1 cellular context compared by ENCODE assay signal in the genomic region with DNA sequence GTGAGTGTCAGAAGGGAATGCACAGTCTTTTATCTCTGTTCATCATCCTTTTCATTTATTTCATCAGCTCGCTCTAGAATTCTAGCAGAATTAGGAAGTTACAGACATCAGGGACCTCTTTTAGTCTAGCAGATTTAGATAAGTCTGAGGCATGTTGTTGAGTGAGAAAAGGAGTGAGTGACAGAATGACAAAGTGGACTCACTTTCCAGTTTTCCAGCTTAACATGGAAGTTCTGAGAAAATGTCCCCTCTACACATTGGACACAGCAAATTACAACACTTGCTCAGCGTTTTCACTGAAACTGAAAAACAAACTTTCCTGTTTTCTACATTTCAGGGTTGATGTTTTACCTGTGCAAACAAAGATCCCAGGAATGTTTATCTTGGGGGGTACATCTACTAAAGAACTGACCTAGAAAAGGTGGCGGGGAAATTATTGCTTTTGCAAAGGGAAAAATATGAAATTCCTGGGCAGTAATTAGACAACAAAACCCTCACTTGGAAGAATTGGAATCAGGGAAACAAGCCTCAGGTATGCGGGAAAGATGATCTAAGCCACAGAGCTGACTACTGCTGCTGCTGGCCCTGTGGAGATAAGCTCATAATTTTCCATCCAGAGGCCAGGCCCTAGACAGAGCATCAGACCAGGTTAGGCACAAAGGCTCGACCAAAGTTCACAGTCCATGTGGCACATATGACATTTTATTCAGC.
A peak's percentile ranks its signal among the peaks of the same experiment; 100 is the strongest.
TF ChIP-seq lines count a peak whose summit lies in the region.

No MANE protein-coding gene starts in this region.

TF ChIP-seq in HepG2, 621 proteins besides CTCF, POLR2A, EP300 and RAD21 (continued from another document and continues in another):
- TF ChIP-seq IRF9 (CRISPR knock-in tag; IDR thresholded peaks at IDR 0.05; ENCODE audit: borderline replicate concordance) (no peak), CEBPG (CRISPR knock-in tag; IDR thresholded peaks at IDR 0.05) (peak; percentile 70), HOXA3 (CRISPR knock-in tag; IDR thresholded peaks at IDR 0.05) (peak; percentile 44), PHF8 (CRISPR knock-in tag; IDR thresholded peaks at IDR 0.05) (no peak), ZNF264 (CRISPR knock-in tag; IDR thresholded peaks at IDR 0.05) (peak; percentile 84), ARID3A (IDR thresholded peaks at IDR 0.05; ENCODE audit: low read depth, low read length) (peak; percentile 58; the same call in 1 of the 2 replicates), TCF12 (IDR thresholded peaks at IDR 0.05) (no peak), TCF12 (CRISPR knock-in tag; IDR thresholded peaks at IDR 0.05) (no peak), JUNB (CRISPR knock-in tag; IDR thresholded peaks at IDR 0.05; ENCODE audit: borderline replicate concordance) (no peak), FOSL2 (CRISPR knock-in tag; IDR thresholded peaks at IDR 0.05) (peak; percentile 36), ELF3 (CRISPR knock-in tag; IDR thresholded peaks at IDR 0.05) (peak; percentile 42; the same call in 1 of the 2 replicates), BCLAF1 (IDR thresholded peaks at IDR 0.05) (no peak), SPEN (CRISPR knock-in tag; IDR thresholded peaks at IDR 0.05; ENCODE audit: low read depth) (0 out of 2 replicates have a peak, but pooled peaks have one; percentile 20), SP5 (CRISPR knock-in tag; IDR thresholded peaks at IDR 0.05; ENCODE audit: borderline replicate concordance, low read depth) (0 out of 2 replicates have a peak, but pooled peaks have one; percentile 43), SMAD3 (CRISPR knock-in tag; IDR thresholded peaks at IDR 0.05) (0 out of 2 replicates have a peak, but pooled peaks have one; percentile 48), GABPA (IDR thresholded peaks at IDR 0.05; ENCODE audit: low read depth, low read length) (no peak), GABPA (CRISPR knock-in tag; IDR thresholded peaks at IDR 0.05; ENCODE audit: low read depth) (peak; percentile 41; the same call in 1 of the 2 replicates), SALL1 (CRISPR knock-in tag; IDR thresholded peaks at IDR 0.05) (peak; percentile 98), KDM4B (CRISPR knock-in tag; IDR thresholded peaks at IDR 0.05) (peak; percentile 32; the same call in 1 of the 2 replicates), ZNF350 (CRISPR knock-in tag; IDR thresholded peaks at IDR 0.05; ENCODE audit: borderline replicate concordance, low read depth) (no peak), ZBTB37 (CRISPR knock-in tag; IDR thresholded peaks at IDR 0.05) (0 out of 2 replicates have a peak, but pooled peaks have one; percentile 36), CREB1 (IDR thresholded peaks at IDR 0.05) (no peak), CREB1 (CRISPR knock-in tag; IDR thresholded peaks at IDR 0.05) (peak; percentile 62), SP2 (CRISPR knock-in tag; IDR thresholded peaks at IDR 0.05) (no peak), ZBTB2 (CRISPR knock-in tag; IDR thresholded peaks at IDR 0.05; ENCODE audit: low read depth) (no peak), GTF3A (CRISPR knock-in tag; conservative IDR thresholded peaks at IDR 0.05) (no peak), TRAFD1 (CRISPR knock-in tag; IDR thresholded peaks at IDR 0.05; ENCODE audit: borderline replicate concordance) (no peak), CBX5 (CRISPR knock-in tag; IDR thresholded peaks at IDR 0.05; ENCODE audit: borderline replicate concordance) (no peak; the same call in 1 of the 2 replicates), ATF1 (CRISPR knock-in tag; IDR thresholded peaks at IDR 0.05) (peak; percentile 54; the same call in 1 of the 2 replicates), IRF2 (CRISPR knock-in tag; IDR thresholded peaks at IDR 0.05) (peak; percentile 19; the same call in 1 of the 2 replicates), TBX2 (CRISPR knock-in tag; IDR thresholded peaks at IDR 0.05; ENCODE audit: borderline replicate concordance) (peak; percentile 78; the same call in 1 of the 2 replicates), SRSF1 (optimal IDR thresholded peaks at IDR 0.05; ENCODE audit: low read depth, low read length) (no peak), NCOA2 (CRISPR knock-in tag; IDR thresholded peaks at IDR 0.05) (peak; percentile 93), ISL2 (CRISPR knock-in tag; IDR thresholded peaks at IDR 0.05) (peak; percentile 85), BHLHE40 (IDR thresholded peaks at IDR 0.05; ENCODE audit: low read length) (no peak), ZNF501 (CRISPR knock-in tag; IDR thresholded peaks at IDR 0.05) (no peak), HMG20A (CRISPR knock-in tag; IDR thresholded peaks at IDR 0.05; ENCODE audit: borderline replicate concordance) (peak; percentile 59; the same call in 1 of the 2 replicates), SMAD1 (CRISPR knock-in tag; IDR thresholded peaks at IDR 0.05; ENCODE audit: borderline replicate concordance, low read depth) (no peak)
- TF ChIP-seq, protein P1, sequence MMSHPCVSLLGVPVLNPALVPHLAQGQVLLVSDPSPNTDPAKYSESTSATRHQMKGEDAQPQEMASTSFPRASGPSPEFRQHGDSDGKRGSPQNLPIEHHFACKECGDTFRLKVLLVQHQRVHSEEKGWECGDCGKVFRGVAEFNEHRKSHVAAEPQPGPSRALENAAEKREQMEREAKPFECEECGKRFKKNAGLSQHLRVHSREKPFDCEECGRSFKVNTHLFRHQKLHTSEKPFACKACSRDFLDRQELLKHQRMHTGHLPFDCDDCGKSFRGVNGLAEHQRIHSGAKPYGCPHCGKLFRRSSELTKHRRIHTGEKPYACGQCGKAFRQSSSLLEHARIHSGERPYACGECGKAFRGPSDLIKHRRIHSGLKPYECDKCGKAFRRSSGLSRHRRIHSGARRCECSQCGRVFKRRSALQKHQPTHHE (CRISPR knock-in tag; IDR thresholded peaks at IDR 0.05; ENCODE audit: borderline replicate concordance), result 0 out of 2 replicates have a peak, but pooled peaks have one; percentile 45
- TF ChIP-seq, protein P2, sequence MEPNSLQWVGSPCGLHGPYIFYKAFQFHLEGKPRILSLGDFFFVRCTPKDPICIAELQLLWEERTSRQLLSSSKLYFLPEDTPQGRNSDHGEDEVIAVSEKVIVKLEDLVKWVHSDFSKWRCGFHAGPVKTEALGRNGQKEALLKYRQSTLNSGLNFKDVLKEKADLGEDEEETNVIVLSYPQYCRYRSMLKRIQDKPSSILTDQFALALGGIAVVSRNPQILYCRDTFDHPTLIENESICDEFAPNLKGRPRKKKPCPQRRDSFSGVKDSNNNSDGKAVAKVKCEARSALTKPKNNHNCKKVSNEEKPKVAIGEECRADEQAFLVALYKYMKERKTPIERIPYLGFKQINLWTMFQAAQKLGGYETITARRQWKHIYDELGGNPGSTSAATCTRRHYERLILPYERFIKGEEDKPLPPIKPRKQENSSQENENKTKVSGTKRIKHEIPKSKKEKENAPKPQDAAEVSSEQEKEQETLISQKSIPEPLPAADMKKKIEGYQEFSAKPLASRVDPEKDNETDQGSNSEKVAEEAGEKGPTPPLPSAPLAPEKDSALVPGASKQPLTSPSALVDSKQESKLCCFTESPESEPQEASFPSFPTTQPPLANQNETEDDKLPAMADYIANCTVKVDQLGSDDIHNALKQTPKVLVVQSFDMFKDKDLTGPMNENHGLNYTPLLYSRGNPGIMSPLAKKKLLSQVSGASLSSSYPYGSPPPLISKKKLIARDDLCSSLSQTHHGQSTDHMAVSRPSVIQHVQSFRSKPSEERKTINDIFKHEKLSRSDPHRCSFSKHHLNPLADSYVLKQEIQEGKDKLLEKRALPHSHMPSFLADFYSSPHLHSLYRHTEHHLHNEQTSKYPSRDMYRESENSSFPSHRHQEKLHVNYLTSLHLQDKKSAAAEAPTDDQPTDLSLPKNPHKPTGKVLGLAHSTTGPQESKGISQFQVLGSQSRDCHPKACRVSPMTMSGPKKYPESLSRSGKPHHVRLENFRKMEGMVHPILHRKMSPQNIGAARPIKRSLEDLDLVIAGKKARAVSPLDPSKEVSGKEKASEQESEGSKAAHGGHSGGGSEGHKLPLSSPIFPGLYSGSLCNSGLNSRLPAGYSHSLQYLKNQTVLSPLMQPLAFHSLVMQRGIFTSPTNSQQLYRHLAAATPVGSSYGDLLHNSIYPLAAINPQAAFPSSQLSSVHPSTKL (CRISPR knock-in tag; IDR thresholded peaks at IDR 0.05), result peak; percentile 90
- TF ChIP-seq, protein P3, sequence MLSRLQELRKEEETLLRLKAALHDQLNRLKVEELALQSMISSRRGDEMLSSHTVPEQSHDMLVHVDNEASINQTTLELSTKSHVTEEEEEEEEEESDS (CRISPR knock-in tag; IDR thresholded peaks at IDR 0.05; ENCODE audit: borderline replicate concordance), result 0 out of 2 replicates have a peak, but pooled peaks have one; percentile 61
- TF ChIP-seq, protein P4, sequence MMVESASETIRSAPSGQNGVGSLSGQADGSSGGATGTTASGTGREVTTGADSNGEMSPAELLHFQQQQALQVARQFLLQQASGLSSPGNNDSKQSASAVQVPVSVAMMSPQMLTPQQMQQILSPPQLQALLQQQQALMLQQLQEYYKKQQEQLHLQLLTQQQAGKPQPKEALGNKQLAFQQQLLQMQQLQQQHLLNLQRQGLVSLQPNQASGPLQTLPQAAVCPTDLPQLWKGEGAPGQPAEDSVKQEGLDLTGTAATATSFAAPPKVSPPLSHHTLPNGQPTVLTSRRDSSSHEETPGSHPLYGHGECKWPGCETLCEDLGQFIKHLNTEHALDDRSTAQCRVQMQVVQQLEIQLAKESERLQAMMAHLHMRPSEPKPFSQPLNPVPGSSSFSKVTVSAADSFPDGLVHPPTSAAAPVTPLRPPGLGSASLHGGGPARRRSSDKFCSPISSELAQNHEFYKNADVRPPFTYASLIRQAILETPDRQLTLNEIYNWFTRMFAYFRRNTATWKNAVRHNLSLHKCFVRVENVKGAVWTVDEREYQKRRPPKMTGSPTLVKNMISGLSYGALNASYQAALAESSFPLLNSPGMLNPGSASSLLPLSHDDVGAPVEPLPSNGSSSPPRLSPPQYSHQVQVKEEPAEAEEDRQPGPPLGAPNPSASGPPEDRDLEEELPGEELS (CRISPR knock-in tag; IDR thresholded peaks at IDR 0.05), result peak; percentile 82
